Comparison of ENCODE assay signal across 1 cellular context in the genomic region with DNA sequence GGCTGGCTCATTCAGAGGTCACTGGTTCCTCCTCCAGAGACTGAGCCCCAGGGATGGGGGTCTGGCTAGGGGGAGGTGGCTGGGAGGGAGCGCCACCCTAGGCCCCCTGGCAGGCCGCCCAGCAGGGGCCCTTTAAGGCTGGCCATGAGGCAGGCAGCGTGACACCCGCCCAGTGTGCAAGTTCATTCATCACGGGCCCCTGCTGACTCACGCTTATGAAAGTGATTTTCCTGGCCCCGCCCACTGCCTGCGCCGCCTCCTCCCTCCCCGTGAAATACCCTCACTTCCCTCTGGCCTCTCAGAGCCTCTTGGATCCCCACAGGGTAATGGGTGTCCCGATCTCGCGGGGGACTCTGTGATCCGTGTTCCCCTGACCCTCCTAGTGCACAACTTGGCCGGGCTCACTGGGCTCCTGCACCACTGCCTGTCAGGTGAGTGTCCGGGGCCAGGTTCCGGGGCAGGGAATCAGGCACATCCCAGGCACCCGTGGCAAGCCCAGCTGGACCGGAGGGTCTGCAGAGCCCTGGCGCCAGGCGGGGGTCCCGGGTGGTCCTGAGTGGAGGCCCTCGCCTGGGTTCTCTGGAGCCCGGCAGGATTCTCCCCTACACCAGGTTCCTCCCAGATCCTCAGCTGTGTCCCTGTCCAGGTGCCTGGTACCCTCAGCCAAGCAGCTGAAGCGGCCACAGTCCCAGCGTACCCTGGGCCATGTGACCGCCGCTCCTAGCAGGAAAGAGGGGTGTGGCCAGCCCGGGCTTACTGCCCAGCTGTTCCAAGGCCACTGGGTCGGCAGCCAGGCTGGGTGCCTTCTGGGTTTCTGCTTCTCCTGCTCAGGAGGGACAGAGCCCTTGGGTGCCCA.
TF ChIP-seq lines count a peak whose summit lies in the region.

A gene with protein sequence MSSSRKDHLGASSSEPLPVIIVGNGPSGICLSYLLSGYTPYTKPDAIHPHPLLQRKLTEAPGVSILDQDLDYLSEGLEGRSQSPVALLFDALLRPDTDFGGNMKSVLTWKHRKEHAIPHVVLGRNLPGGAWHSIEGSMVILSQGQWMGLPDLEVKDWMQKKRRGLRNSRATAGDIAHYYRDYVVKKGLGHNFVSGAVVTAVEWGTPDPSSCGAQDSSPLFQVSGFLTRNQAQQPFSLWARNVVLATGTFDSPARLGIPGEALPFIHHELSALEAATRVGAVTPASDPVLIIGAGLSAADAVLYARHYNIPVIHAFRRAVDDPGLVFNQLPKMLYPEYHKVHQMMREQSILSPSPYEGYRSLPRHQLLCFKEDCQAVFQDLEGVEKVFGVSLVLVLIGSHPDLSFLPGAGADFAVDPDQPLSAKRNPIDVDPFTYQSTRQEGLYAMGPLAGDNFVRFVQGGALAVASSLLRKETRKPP (plus strand): TSS at position 301 of the 856 bp plus-strand sequence. CDS start 4,432 bp downstream, outside the sequence.

TF ChIP-seq in HepG2, 621 proteins besides CTCF, POLR2A, EP300 and RAD21 (continued from another document and continues in another):
- TF ChIP-seq, protein P1, sequence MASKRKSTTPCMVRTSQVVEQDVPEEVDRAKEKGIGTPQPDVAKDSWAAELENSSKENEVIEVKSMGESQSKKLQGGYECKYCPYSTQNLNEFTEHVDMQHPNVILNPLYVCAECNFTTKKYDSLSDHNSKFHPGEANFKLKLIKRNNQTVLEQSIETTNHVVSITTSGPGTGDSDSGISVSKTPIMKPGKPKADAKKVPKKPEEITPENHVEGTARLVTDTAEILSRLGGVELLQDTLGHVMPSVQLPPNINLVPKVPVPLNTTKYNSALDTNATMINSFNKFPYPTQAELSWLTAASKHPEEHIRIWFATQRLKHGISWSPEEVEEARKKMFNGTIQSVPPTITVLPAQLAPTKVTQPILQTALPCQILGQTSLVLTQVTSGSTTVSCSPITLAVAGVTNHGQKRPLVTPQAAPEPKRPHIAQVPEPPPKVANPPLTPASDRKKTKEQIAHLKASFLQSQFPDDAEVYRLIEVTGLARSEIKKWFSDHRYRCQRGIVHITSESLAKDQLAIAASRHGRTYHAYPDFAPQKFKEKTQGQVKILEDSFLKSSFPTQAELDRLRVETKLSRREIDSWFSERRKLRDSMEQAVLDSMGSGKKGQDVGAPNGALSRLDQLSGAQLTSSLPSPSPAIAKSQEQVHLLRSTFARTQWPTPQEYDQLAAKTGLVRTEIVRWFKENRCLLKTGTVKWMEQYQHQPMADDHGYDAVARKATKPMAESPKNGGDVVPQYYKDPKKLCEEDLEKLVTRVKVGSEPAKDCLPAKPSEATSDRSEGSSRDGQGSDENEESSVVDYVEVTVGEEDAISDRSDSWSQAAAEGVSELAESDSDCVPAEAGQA (IDR thresholded peaks at IDR 0.05; ENCODE audit: low read depth), result no peak; the same call in 1 of the 2 replicates
- TF ChIP-seq, protein P1 (CRISPR knock-in tag; IDR thresholded peaks at IDR 0.05; ENCODE audit: borderline replicate concordance), result no peak
- TF ChIP-seq, protein P2, sequence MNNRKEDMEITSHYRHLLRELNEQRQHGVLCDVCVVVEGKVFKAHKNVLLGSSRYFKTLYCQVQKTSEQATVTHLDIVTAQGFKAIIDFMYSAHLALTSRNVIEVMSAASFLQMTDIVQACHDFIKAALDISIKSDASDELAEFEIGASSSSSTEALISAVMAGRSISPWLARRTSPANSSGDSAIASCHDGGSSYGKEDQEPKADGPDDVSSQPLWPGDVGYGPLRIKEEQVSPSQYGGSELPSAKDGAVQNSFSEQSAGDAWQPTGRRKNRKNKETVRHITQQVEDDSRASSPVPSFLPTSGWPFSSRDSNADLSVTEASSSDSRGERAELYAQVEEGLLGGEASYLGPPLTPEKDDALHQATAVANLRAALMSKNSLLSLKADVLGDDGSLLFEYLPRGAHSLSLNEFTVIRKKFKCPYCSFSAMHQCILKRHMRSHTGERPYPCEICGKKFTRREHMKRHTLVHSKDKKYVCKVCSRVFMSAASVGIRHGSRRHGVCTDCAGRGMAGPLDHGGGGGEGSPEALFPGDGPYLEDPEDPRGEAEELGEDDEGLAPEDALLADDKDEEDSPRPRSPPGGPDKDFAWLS (CRISPR knock-in tag; IDR thresholded peaks at IDR 0.05; ENCODE audit: borderline replicate concordance), result no peak
- TF ChIP-seq ZNF737 (CRISPR knock-in tag; IDR thresholded peaks at IDR 0.05; ENCODE audit: borderline replicate concordance) (no peak), ZNF124 (CRISPR knock-in tag; IDR thresholded peaks at IDR 0.05) (no peak), EED (CRISPR knock-in tag; IDR thresholded peaks at IDR 0.05) (0 out of 2 replicates have a peak, but pooled peaks have one; percentile 15), ELF4 (CRISPR knock-in tag; IDR thresholded peaks at IDR 0.05; ENCODE audit: borderline replicate concordance) (0 out of 2 replicates have a peak, but pooled peaks have one; percentile 42), ZNF713 (CRISPR knock-in tag; IDR thresholded peaks at IDR 0.05) (0 out of 2 replicates have a peak, but pooled peaks have one; percentile 46), ARID2 (CRISPR knock-in tag; IDR thresholded peaks at IDR 0.05; ENCODE audit: borderline replicate concordance) (peak; percentile 88; the same call in 1 of the 2 replicates), MAFF (IDR thresholded peaks at IDR 0.05; ENCODE audit: low read depth, low read length) (peak; percentile 80), GLI4 (CRISPR knock-in tag; IDR thresholded peaks at IDR 0.05; ENCODE audit: borderline replicate concordance) (no peak), ZNF121 (CRISPR knock-in tag; IDR thresholded peaks at IDR 0.05) (peak; percentile 66; the same call in 1 of the 2 replicates), SMARCC2 (IDR thresholded peaks at IDR 0.05) (no peak), AGO2 (optimal IDR thresholded peaks at IDR 0.05; ENCODE audit: low read depth, low read length) (peak; percentile 96), SIN3A (IDR thresholded peaks at IDR 0.05; ENCODE audit: borderline replicate concordance, low read depth, low read length) (peak; percentile 96), PAF1 (CRISPR knock-in tag; IDR thresholded peaks at IDR 0.05) (no peak), NPAS2 (CRISPR knock-in tag; IDR thresholded peaks at IDR 0.05; ENCODE audit: borderline replicate concordance) (0 out of 2 replicates have a peak, but pooled peaks have one; percentile 86), RFX3 (CRISPR knock-in tag; IDR thresholded peaks at IDR 0.05) (no peak; the same call in 1 of the 2 replicates), XRCC5 (optimal IDR thresholded peaks at IDR 0.05; ENCODE audit: low read length) (no peak)
- TF ChIP-seq, protein P3, sequence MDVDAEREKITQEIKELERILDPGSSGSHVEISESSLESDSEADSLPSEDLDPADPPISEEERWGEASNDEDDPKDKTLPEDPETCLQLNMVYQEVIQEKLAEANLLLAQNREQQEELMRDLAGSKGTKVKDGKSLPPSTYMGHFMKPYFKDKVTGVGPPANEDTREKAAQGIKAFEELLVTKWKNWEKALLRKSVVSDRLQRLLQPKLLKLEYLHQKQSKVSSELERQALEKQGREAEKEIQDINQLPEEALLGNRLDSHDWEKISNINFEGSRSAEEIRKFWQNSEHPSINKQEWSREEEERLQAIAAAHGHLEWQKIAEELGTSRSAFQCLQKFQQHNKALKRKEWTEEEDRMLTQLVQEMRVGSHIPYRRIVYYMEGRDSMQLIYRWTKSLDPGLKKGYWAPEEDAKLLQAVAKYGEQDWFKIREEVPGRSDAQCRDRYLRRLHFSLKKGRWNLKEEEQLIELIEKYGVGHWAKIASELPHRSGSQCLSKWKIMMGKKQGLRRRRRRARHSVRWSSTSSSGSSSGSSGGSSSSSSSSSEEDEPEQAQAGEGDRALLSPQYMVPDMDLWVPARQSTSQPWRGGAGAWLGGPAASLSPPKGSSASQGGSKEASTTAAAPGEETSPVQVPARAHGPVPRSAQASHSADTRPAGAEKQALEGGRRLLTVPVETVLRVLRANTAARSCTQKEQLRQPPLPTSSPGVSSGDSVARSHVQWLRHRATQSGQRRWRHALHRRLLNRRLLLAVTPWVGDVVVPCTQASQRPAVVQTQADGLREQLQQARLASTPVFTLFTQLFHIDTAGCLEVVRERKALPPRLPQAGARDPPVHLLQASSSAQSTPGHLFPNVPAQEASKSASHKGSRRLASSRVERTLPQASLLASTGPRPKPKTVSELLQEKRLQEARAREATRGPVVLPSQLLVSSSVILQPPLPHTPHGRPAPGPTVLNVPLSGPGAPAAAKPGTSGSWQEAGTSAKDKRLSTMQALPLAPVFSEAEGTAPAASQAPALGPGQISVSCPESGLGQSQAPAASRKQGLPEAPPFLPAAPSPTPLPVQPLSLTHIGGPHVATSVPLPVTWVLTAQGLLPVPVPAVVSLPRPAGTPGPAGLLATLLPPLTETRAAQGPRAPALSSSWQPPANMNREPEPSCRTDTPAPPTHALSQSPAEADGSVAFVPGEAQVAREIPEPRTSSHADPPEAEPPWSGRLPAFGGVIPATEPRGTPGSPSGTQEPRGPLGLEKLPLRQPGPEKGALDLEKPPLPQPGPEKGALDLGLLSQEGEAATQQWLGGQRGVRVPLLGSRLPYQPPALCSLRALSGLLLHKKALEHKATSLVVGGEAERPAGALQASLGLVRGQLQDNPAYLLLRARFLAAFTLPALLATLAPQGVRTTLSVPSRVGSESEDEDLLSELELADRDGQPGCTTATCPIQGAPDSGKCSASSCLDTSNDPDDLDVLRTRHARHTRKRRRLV (CRISPR knock-in tag; IDR thresholded peaks at IDR 0.05), result no peak; the same call in none of the 2 replicates
- TF ChIP-seq, protein P4, sequence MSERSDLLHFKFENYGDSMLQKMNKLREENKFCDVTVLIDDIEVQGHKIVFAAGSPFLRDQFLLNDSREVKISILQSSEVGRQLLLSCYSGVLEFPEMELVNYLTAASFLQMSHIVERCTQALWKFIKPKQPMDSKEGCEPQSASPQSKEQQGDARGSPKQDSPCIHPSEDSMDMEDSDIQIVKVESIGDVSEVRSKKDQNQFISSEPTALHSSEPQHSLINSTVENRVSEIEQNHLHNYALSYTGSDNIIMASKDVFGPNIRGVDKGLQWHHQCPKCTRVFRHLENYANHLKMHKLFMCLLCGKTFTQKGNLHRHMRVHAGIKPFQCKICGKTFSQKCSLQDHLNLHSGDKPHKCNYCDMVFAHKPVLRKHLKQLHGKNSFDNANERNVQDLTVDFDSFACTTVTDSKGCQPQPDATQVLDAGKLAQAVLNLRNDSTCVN (CRISPR knock-in tag; IDR thresholded peaks at IDR 0.05; ENCODE audit: borderline replicate concordance), result no peak
- TF ChIP-seq, protein P5, sequence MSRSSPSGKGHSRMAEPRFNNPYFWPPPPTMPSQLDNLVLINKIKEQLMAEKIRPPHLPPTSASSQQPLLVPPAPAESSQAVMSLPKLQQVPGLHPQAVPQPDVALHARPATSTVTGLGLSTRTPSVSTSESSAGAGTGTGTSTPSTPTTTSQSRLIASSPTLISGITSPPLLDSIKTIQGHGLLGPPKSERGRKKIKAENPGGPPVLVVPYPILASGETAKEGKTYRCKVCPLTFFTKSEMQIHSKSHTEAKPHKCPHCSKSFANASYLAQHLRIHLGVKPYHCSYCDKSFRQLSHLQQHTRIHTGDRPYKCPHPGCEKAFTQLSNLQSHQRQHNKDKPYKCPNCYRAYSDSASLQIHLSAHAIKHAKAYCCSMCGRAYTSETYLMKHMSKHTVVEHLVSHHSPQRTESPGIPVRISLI (CRISPR knock-in tag; IDR thresholded peaks at IDR 0.05; ENCODE audit: borderline replicate concordance), result no peak
- TF ChIP-seq, protein P6, sequence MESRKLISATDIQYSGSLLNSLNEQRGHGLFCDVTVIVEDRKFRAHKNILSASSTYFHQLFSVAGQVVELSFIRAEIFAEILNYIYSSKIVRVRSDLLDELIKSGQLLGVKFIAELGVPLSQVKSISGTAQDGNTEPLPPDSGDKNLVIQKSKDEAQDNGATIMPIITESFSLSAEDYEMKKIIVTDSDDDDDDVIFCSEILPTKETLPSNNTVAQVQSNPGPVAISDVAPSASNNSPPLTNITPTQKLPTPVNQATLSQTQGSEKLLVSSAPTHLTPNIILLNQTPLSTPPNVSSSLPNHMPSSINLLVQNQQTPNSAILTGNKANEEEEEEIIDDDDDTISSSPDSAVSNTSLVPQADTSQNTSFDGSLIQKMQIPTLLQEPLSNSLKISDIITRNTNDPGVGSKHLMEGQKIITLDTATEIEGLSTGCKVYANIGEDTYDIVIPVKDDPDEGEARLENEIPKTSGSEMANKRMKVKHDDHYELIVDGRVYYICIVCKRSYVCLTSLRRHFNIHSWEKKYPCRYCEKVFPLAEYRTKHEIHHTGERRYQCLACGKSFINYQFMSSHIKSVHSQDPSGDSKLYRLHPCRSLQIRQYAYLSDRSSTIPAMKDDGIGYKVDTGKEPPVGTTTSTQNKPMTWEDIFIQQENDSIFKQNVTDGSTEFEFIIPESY (CRISPR knock-in tag; IDR thresholded peaks at IDR 0.05), result no peak
- TF ChIP-seq, protein P7, sequence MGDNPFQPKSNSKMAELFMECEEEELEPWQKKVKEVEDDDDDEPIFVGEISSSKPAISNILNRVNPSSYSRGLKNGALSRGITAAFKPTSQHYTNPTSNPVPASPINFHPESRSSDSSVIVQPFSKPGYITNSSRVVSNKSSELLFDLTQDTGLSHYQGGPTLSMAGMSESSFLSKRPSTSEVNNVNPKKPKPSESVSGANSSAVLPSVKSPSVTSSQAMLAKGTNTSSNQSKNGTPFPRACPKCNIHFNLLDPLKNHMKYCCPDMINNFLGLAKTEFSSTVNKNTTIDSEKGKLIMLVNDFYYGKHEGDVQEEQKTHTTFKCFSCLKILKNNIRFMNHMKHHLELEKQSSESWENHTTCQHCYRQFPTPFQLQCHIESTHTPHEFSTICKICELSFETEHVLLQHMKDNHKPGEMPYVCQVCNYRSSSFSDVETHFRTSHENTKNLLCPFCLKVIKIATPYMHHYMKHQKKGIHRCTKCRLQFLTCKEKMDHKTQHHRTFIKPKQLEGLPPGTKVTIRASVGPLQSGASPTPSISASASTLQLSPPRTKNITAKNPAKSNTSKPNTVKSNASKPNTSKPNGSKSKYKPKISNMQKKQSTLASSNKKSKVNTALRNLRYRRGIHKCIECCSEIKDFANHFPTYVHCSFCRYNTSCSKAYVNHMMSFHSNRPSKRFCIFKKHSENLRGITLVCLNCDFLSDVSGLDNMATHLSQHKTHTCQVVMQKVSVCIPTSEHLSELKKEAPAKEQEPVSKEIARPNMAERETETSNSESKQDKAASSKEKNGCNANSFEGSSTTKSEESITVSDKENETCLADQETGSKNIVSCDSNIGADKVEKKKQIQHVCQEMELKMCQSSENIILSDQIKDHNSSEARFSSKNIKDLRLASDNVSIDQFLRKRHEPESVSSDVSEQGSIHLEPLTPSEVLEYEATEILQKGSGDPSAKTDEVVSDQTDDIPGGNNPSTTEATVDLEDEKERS (CRISPR knock-in tag; IDR thresholded peaks at IDR 0.05), result peak; percentile 42; the same call in 1 of the 2 replicates
